ENCODE assay signal across 8 cellular contexts in the genomic region with DNA sequence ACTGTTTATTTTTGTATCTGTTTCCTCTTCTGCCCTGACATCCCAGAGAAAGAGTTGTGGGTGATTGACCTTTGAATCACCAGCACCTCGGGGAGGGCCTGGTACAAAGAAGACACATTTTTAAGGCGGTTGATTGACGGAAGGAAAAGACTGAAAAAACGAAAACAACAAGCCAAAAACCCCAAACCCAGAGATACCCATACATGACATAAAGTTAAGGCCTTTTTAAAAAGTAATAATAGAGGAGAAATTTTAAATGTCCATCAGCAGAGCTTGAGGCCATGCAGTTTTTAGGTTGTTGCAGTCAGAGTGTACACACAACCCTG.
DNase-seq lines count a peak whose midpoint lies in the region; ATAC-seq and TF ChIP-seq lines count a peak whose summit lies in the region.

No MANE protein-coding gene starts in this region.

- H3K4me3 ChIP-seq in BE2C (ENCODE audit: low read depth, low read length): peak overlapping the region; percentile 64
- peak overlapping the region; percentile 47 for H3K4me3 ChIP-seq in LNCaP clone FGC (ENCODE audit: low read depth, low read length)

- peaks cover 5% of the 10 kb centered on the region for H3K4me1 ChIP-seq in BE2C

- in situ Hi-C loops in G401 (cut with HindIII; ENCODE audit: low sequenced_read_pairs): no loop called here

- no peaks in the 10 kb centered on the region for H3K9me3 ChIP-seq in BE2C

- ATAC-seq in GM21390 (IDR thresholded peaks at IDR 0.05; ENCODE audit: unreplicated experiment): no peak

- H3K4me3 Mint-ChIP-seq in dendritic cell treated with granulocyte-macrophage colony-stimulating factor and Interleukin-4, amounts not matched to agents 40 ng/mL and 50 ng/mL, for 4 days: peak overlapping the region; percentile 86
- H3K4me3 Mint-ChIP-seq in nephron: peak overlapping the region; percentile 92 to 93 (median 93)

- H3K9me3 Mint-ChIP-seq in dendritic cell treated with granulocyte-macrophage colony-stimulating factor and Interleukin-4, amounts not matched to agents 40 ng/mL and 50 ng/mL, for 4 days: no peaks in the 10 kb centered on the region
- peaks cover 15% of the 10 kb centered on the region for H3K9me3 Mint-ChIP-seq in nephron

- H3K27me3 Mint-ChIP-seq in dendritic cell treated with granulocyte-macrophage colony-stimulating factor and Interleukin-4, amounts not matched to agents 40 ng/mL and 50 ng/mL, for 4 days: no peaks in the 10 kb centered on the region
- no peaks in the 10 kb centered on the region for H3K27me3 Mint-ChIP-seq in nephron (ENCODE audit: low read depth)

- peaks cover 6% of the 10 kb centered on the region for H3K36me3 Mint-ChIP-seq in dendritic cell treated with granulocyte-macrophage colony-stimulating factor and Interleukin-4, amounts not matched to agents 40 ng/mL and 50 ng/mL, for 4 days (ENCODE audit: low read depth)
- peaks cover 2% of the 10 kb centered on the region for H3K36me3 Mint-ChIP-seq in nephron (ENCODE audit: low read depth)

- intact Hi-C loops in dendritic cell treated with granulocyte-macrophage colony-stimulating factor and Interleukin-4, amounts not matched to agents 40 ng/mL and 50 ng/mL, for 4 days (cut with micrococcal nuclease): loop anchor here (2.0 kb wide), 1 partner anchor 419 kb away; no protein-coding TSS in a partner anchor
- intact Hi-C loops in head of caudate nucleus (cut with DNase I): loop anchor here (5.0 kb wide), 1 partner anchor 167 kb away; the partner anchor contains the start of gene MAGED2

- peak overlapping the region; percentile 98 for H3K27ac Mint-ChIP-seq in dendritic cell treated with granulocyte-macrophage colony-stimulating factor and Interleukin-4, amounts not matched to agents 40 ng/mL and 50 ng/mL, for 4 days
- peak overlapping the region; percentile 98 to 100 (median 99) for H3K27ac Mint-ChIP-seq in nephron

- no peaks in the 10 kb centered on the region for H3K36me3 ChIP-seq in BE2C

- no peaks in the 10 kb centered on the region for H3K4me1 Mint-ChIP-seq in dendritic cell treated with granulocyte-macrophage colony-stimulating factor and Interleukin-4, amounts not matched to agents 40 ng/mL and 50 ng/mL, for 4 days (ENCODE audit: low read depth)
- H3K4me1 Mint-ChIP-seq in nephron: peaks cover 32% of the 10 kb centered on the region

- no peak for TF ChIP-seq CTCF in BE2C (IDR thresholded peaks at IDR 0.05; ENCODE audit: low read depth, low read length)
- TF ChIP-seq CTCF in LNCaP clone FGC (IDR thresholded peaks at IDR 0.05; ENCODE audit: control insufficient read depth, extremely low read depth, insufficient read depth): no peak
- TF ChIP-seq CTCF in nephron (IDR thresholded peaks at IDR 0.05; ENCODE audit: unreplicated experiment in 3 of 3): no peak

- no peaks in the 10 kb centered on the region for H3K27me3 ChIP-seq in BE2C

- DNase-seq in BE2C (no peak), LNCaP clone FGC (ENCODE audit: low read depth) (no peak), DMS79 (lab: John Stamatoyannopoulos, UW) (no peak), head of caudate nucleus (no peak), G401 (ENCODE audit: low spot score) (no peak)
